ENCODE assay signal across 10 cellular contexts in genomic region chr9:36802171-36802920, GRCh38.
DNase-seq lines count a peak whose midpoint lies in the region; ATAC-seq and TF ChIP-seq lines count a peak whose summit lies in the region.
"Had no signal": no experiment of that assay in that cellular context is flagged by ENCODE, and none has a peak within 500 bp of the region (broad histone marks: within the 10 kb centered on the region; RNA-seq: fewer than 3 reads in every experiment).

No MANE protein-coding gene starts in this region.

- 31% methylated on average over 16 of the region's 16 CpGs for WGBS in smooth muscle cell (ENCODE audit: low lambda C conversion rate)
- 8 to 9% methylated on average over 15 to 16 of the region's 16 CpGs for WGBS in aorta, 2 donors

- H3K27ac ChIP-seq in smooth muscle cell (ENCODE audit: low read depth) (peak overlapping the region; percentile 63), aorta (ENCODE audit: low read depth in 1 of 2, low read length in 2 of 2) (no peak overlapping the region)
- H3K27ac ChIP-seq: 22Rv1 had no signal

- H3K4me3 ChIP-seq in smooth muscle cell = peak overlapping the region; percentile 18
- no peak overlapping the region for H3K4me3 ChIP-seq in aorta (ENCODE audit: low read length in 2 of 2)

- H3K9me3 ChIP-seq in smooth muscle cell (replicated peaks; ENCODE audit: low read depth) (no peaks in the 10 kb centered on the region), aorta (ENCODE audit: control insufficient read depth, low read length) (no peaks in the 10 kb centered on the region)

- H3K27me3 ChIP-seq in smooth muscle cell (ENCODE audit: low read depth) (no peaks in the 10 kb centered on the region), aorta (ENCODE audit: control insufficient read depth in 1 of 2, insufficient read depth in 2 of 2, low read length in 1 of 2) (no peaks in the 10 kb centered on the region)

- peak overlapping the region; percentile 77 for H2AFZ ChIP-seq in smooth muscle cell (ENCODE audit: low read depth)

- DNase-seq in NCI-H1105 treated with DMSO at 0.1 percent for 48 hours (lab: John Stamatoyannopoulos, UW) (peak; percentile 23), NCI-H1105 (lab: John Stamatoyannopoulos, UW) (no peak), SK-N-DZ (ENCODE audit: low spot score) (peak; percentile 37), glomerular visceral epithelial cell (ENCODE audit: extremely low spot score) (peak; percentile 16), smooth muscle cell (lab: John Stamatoyannopoulos, UW; ENCODE audit: unreplicated experiment) (no peak), aorta (no peak), COLO668 (lab: John Stamatoyannopoulos, UW; ENCODE audit: unreplicated experiment) (no peak)

- peaks cover 3% of the 10 kb centered on the region for H3K4me1 ChIP-seq in smooth muscle cell (ENCODE audit: low read depth)
- no peaks in the 10 kb centered on the region for H3K4me1 ChIP-seq in aorta (ENCODE audit: control insufficient read depth in 1 of 2, insufficient read depth in 2 of 2, low read length in 2 of 2)

- intact Hi-C loops in aorta (cut with DNase I) = no loop called here

- ATAC-seq in aorta (ENCODE audit: low FRiP score) = no peak
- ATAC-seq in HG02588 (IDR thresholded peaks at IDR 0.05; ENCODE audit: unreplicated experiment) = no peak
- ATAC-seq: SK-N-SH treated with all-trans-retinoic acid at 6 μM for 48 hours had no signal

- no peak for TF ChIP-seq CTCF in smooth muscle cell (IDR thresholded peaks at IDR 0.05; ENCODE audit: borderline replicate concordance, insufficient read depth, poor library complexity, severe bottlenecking)

- no peaks in the 10 kb centered on the region for H3K36me3 ChIP-seq in smooth muscle cell (ENCODE audit: low read depth)
- no peaks in the 10 kb centered on the region for H3K36me3 ChIP-seq in aorta (ENCODE audit: control insufficient read depth in 1 of 2, insufficient read depth in 2 of 2, low read length in 1 of 2)

- H3F3A ChIP-seq in smooth muscle cell (ENCODE audit: low read depth) = no peaks in the 10 kb centered on the region

- no peaks in the 10 kb centered on the region for H3K79me2 ChIP-seq in smooth muscle cell (ENCODE audit: low read depth)

- H3K9ac ChIP-seq in smooth muscle cell (ENCODE audit: low read depth) = no peak overlapping the region

- no peaks in the 10 kb centered on the region for H4K20me1 ChIP-seq in smooth muscle cell (ENCODE audit: low read depth)

- peak overlapping the region; percentile 79 for H3K4me2 ChIP-seq in smooth muscle cell

Comparison
In these comparisons a context has a peak if more than half of its experiments do, and no peak if none do; other contexts are left out.
1. DNase-seq: peak in NCI-H1105 treated with DMSO at 0.1 percent for 48 hours (single experiment), SK-N-DZ (single experiment) and glomerular visceral epithelial cell (single experiment); none in NCI-H1105 (single experiment), smooth muscle cell (single experiment), aorta (0 of 2) and COLO668 (single experiment).